Comparison of ENCODE assay signal across 8 cellular contexts in genomic region chr12:65891987-65892481, GRCh38.
DNase-seq lines count a peak whose midpoint lies in the region; ATAC-seq and TF ChIP-seq lines count a peak whose summit lies in the region.

No MANE protein-coding gene starts in this region.

- peaks cover 6 to 7% of the 10 kb centered on the region in 2 donors for H3K4me1 ChIP-seq in breast epithelium
- peaks cover 0 to 42% (median 11%) of the 10 kb centered on the region in 4 donors for H3K4me1 ChIP-seq in tibial nerve

- no peak for TF ChIP-seq POLR2A in breast epithelium (IDR thresholded peaks at IDR 0.05)
- TF ChIP-seq POLR2A in tibial nerve (IDR thresholded peaks at IDR 0.05) = no peak

- peak overlapping the region; percentile 54 to 64 for H3K27ac ChIP-seq in breast epithelium
- H3K27ac ChIP-seq in tibial nerve = peak overlapping the region; percentile 3 to 73 (median 48)

- peak; percentile 36 for ATAC-seq in left lobe of liver
- no peak for ATAC-seq in HG02852 (IDR thresholded peaks at IDR 0.05; ENCODE audit: unreplicated experiment)
- no peak for ATAC-seq in HG03139 (IDR thresholded peaks at IDR 0.05; ENCODE audit: unreplicated experiment)

- TF ChIP-seq CTCF in breast epithelium (IDR thresholded peaks at IDR 0.05) = no peak
- no peak for TF ChIP-seq CTCF in tibial nerve (IDR thresholded peaks at IDR 0.05)
- TF ChIP-seq CTCF in GM20000 (IDR thresholded peaks at IDR 0.05; ENCODE audit: extremely low read depth, missing control alignments) = no peak

- peak; percentile 45 for DNase-seq in HT-29 (ENCODE audit: low spot score)
- peak; percentile 56 to 75 for DNase-seq in breast epithelium (ENCODE audit: low spot score in 2 of 2)
- no peak for DNase-seq in left lobe of liver (ENCODE audit: low spot score)
- DNase-seq in tibial nerve (ENCODE audit: low spot score in 2 of 2) = peak; percentile 47 to 84
- DNase-seq in OCI-M1 (lab: John Stamatoyannopoulos, UW) = no peak
- no peak for DNase-seq in GM20000 (ENCODE audit: low spot score)

- 5 to 9% methylated on average over 10 of the region's 10 CpGs for WGBS in tibial nerve, 2 donors

- no peaks in the 10 kb centered on the region for H3K9me3 ChIP-seq in breast epithelium
- H3K9me3 ChIP-seq in tibial nerve = no peaks in the 10 kb centered on the region

- H3K4me3 ChIP-seq in breast epithelium (peak overlapping the region in 1 of 3 donors; percentile 4), tibial nerve (peak overlapping the region in 1 of 4 donors; percentile 20)

- peak in 1 of 2 donors; percentile 86 for TF ChIP-seq EP300 in tibial nerve (IDR thresholded peaks at IDR 0.05)

- H3K27me3 ChIP-seq in breast epithelium (no peaks in the 10 kb centered on the region), tibial nerve (no peaks in the 10 kb centered on the region)

- intact Hi-C loops in breast epithelium (cut with DNase I; ENCODE audit: low total_unique reads) = no loop called here

- H3K36me3 ChIP-seq in breast epithelium (no peaks in the 10 kb centered on the region), tibial nerve (no peaks in the 10 kb centered on the region)

Comparison
In these comparisons a context has a peak if more than half of its experiments do, and no peak if none do; other contexts are left out.
1. DNase-seq: peak in HT-29 (single experiment), breast epithelium (2 of 2) and tibial nerve (2 of 2); none in left lobe of liver (single experiment), OCI-M1 (single experiment) and GM20000 (single experiment).